In genomic region chr5:73434921-73435320, GRCh38 we compare ENCODE assay signal across 20 cellular contexts. TPM values are rescaled to one million over a fixed set of nuclear protein-coding genes. Genes with fewer than 3 reads are reported as not detected.
DNase-seq lines count a peak whose midpoint lies in the region; ATAC-seq, FAIRE-seq and TF ChIP-seq lines count a peak whose summit lies in the region.
"Had no signal": no experiment of that assay in that cellular context is flagged by ENCODE, and none has a peak within 500 bp of the region (broad histone marks: within the 10 kb centered on the region; RNA-seq: fewer than 3 reads in every experiment).

No MANE protein-coding gene starts in this region.

- H3K4me2 ChIP-seq in SK-N-SH, result no peak overlapping the region
- H3K4me2 ChIP-seq: A549 had no signal

- ATAC-seq in SK-N-SH treated with all-trans-retinoic acid at 6 μM for 48 hours (no peak), GM21381 (IDR thresholded peaks at IDR 0.05; ENCODE audit: unreplicated experiment) (no peak), left ventricle myocardium superior (no peak)

- TF ChIP-seq RAD21 in SK-N-SH (IDR thresholded peaks at IDR 0.05; ENCODE audit: low read length) (no peak), Ishikawa (IDR thresholded peaks at IDR 0.05; ENCODE audit: low read depth) (no peak)

- H3K27me3 ChIP-seq in SK-N-SH (ENCODE audit: insufficient read depth), result no peaks in the 10 kb centered on the region

- H3K79me2 ChIP-seq in SK-N-SH (ENCODE audit: insufficient read depth), result peaks cover 60% of the 10 kb centered on the region

- POLR2A ChIA-PET in SK-N-SH (lab: Yijun Ruan, JAX), result no interaction called here

- H3K27ac ChIP-seq in SK-N-SH (ENCODE audit: low read depth in 2 of 2, low read length in 1 of 2) (peak overlapping the region; percentile 88 to 89; a peak in 3 of 4 replicates), mesodermal cell (ENCODE audit: low read depth, low read length, severe bottlenecking) (no peak overlapping the region)
- H3K27ac ChIP-seq: A549 had no signal

- CTCF ChIA-PET in SK-N-SH (lab: Yijun Ruan, JAX), result interaction anchor here (1.1 to 4.5 kb wide), 5 partner anchors 13 to 219 kb away, joined by 3 to 22 read pairs (median 6); no protein-coding TSS in a partner anchor

- TF ChIP-seq EP300 in SK-N-SH (IDR thresholded peaks at IDR 0.05; ENCODE audit: borderline replicate concordance in 1 of 2, low read depth in 1 of 2, low read length in 1 of 2) (no peak), Ishikawa (IDR thresholded peaks at IDR 0.05; ENCODE audit: borderline replicate concordance) (peak; percentile 69)

- H3F3A ChIP-seq in SK-N-SH (replicated peaks; ENCODE audit: insufficient read depth), result peaks cover 36% of the 10 kb centered on the region

- no peaks in the 10 kb centered on the region for H4K20me1 ChIP-seq in SK-N-SH (ENCODE audit: insufficient read depth)

- H3K9me3 ChIP-seq in SK-N-SH (no peaks in the 10 kb centered on the region), mesodermal cell (ENCODE audit: control insufficient read depth, low read length) (no peaks in the 10 kb centered on the region)
- H3K9me3 ChIP-seq: A549, HAP-1 had no signal

- no peaks in the 10 kb centered on the region for H3K9me2 ChIP-seq in SK-N-SH

- peak overlapping the region; percentile 78; the same call in 1 of the 2 replicates for H3K9ac ChIP-seq in SK-N-SH

- no peak overlapping the region for H2AFZ ChIP-seq in SK-N-SH (ENCODE audit: low read depth)

- no peak for FAIRE-seq in urothelium cell line (lab: Jason Lieb, UNC)
- FAIRE-seq: GM12892, GM19239, H54 had no signal

- intact Hi-C loops in left ventricle myocardium superior (cut with micrococcal nuclease), result no loop called here

- H3K36me3 ChIP-seq in SK-N-SH (replicated peaks in 1 of 2; ENCODE audit: control insufficient read depth in 1 of 2, insufficient read depth in 2 of 2, low read length in 1 of 2) (no peaks in the 10 kb centered on the region), mesodermal cell (ENCODE audit: control insufficient read depth, insufficient read depth, low read length) (no peaks in the 10 kb centered on the region)
- H3K36me3 ChIP-seq: HAP-1 had no signal

- DNase-seq in SK-N-SH, result no peak
- no peak for DNase-seq in urothelium cell line (ENCODE audit: low spot score)
- DNase-seq in left ventricle myocardium superior, result no peak
- DNase-seq: 8988T; C1 segment of cervical spinal cord; Calu3; CD4-positive, alpha-beta memory T cell; COR-L47; DMS79 treated with DMSO at 0.1 percent for 48 hours; GF-D8; GOT3 had no signal

- whole genome bisulfite sequencing in SK-N-SH (ENCODE audit: low lambda C conversion rate), result 58% methylated on average over 1 of the region's 1 CpG
- WGBS in mesodermal cell (ENCODE audit: insufficient coverage in 2 of 2), 2 experiments, result no CpG with 5 or more reads among the region's 1 CpG

- no peak for TF ChIP-seq CTCF in SK-N-SH (IDR thresholded peaks at IDR 0.05)

- H3K4me3 ChIP-seq in SK-N-SH (ENCODE audit: low read depth in 2 of 2, low read length in 1 of 2) (no peak overlapping the region), mesodermal cell (ENCODE audit: extremely low read depth, insufficient read depth, low read length, poor library complexity, severe bottlenecking) (peak overlapping the region; percentile 9)
- H3K4me3 ChIP-seq: A549, HAP-1 had no signal

- H3K4me1 ChIP-seq in SK-N-SH (ENCODE audit: control insufficient read depth in 1 of 2, insufficient read depth in 2 of 2, low read depth in 1 of 2, low read length in 1 of 2), result peaks cover 0 to 34% of the 10 kb centered on the region in 2 experiments; a peak in 3 of 4 replicates
- peaks cover 19% of the 10 kb centered on the region for H3K4me1 ChIP-seq in mesodermal cell (ENCODE audit: control insufficient read depth, insufficient read depth, low read length, poor library complexity, severe bottlenecking)

TF ChIP-seq in SK-N-SH, 30 proteins besides CTCF, POLR2A, EP300 and RAD21:
- TF ChIP-seq NFIC (IDR thresholded peaks at IDR 0.05; ENCODE audit: borderline replicate concordance) (0 out of 2 replicates have a peak, but pooled peaks have one; percentile 3), MXI1 (IDR thresholded peaks at IDR 0.05; ENCODE audit: low read depth, low read length) (no peak)

TF ChIP-seq in SK-N-SH treated with all-trans-retinoic acid at 6 μM for 48 hours, 23 proteins besides CTCF, POLR2A, EP300 and RAD21:
- TF ChIP-seq TOX (CRISPR knock-in tag; IDR thresholded peaks at IDR 0.05; ENCODE audit: borderline replicate concordance), result no peak
- TF ChIP-seq PPARA (CRISPR knock-in tag; IDR thresholded peaks at IDR 0.05; ENCODE audit: borderline replicate concordance), result no peak
- no peak for TF ChIP-seq ZFP3 (CRISPR knock-in tag; IDR thresholded peaks at IDR 0.05)
- no peak for TF ChIP-seq OSR1 (CRISPR knock-in tag; IDR thresholded peaks at IDR 0.05)
- no peak for TF ChIP-seq POU6F1 (CRISPR knock-in tag; IDR thresholded peaks at IDR 0.05; ENCODE audit: borderline replicate concordance, low read depth)
- TF ChIP-seq ZNF70 (CRISPR knock-in tag; IDR thresholded peaks at IDR 0.05), result no peak
- no peak for TF ChIP-seq GLIS3 (CRISPR knock-in tag; IDR thresholded peaks at IDR 0.05)
- TF ChIP-seq ZFP30 (CRISPR knock-in tag; IDR thresholded peaks at IDR 0.05), result no peak
- TF ChIP-seq ARNTL (CRISPR knock-in tag; IDR thresholded peaks at IDR 0.05; ENCODE audit: borderline replicate concordance, low read depth), result no peak

TF ChIP-seq in Ishikawa, 13 proteins besides CTCF, POLR2A, EP300 and RAD21:
- peak; percentile 47; the same call in 1 of the 2 replicates for TF ChIP-seq TEAD4 (IDR thresholded peaks at IDR 0.05)
- peak; percentile 70; the same call in 1 of the 2 replicates for TF ChIP-seq FOXM1 (IDR thresholded peaks at IDR 0.05; ENCODE audit: borderline replicate concordance, low read depth)
- TF ChIP-seq NFIC (IDR thresholded peaks at IDR 0.05), result peak; percentile 74
- no peak for TF ChIP-seq CEBPB (IDR thresholded peaks at IDR 0.05)
- peak; percentile 40; the same call in 1 of the 2 replicates for TF ChIP-seq TCF12 (IDR thresholded peaks at IDR 0.05; ENCODE audit: low read depth)
- TF ChIP-seq CREB1 (IDR thresholded peaks at IDR 0.05; ENCODE audit: low read depth), result no peak

RNA-seq across cellular contexts. Expression of gene FOXD1, which starts 13.7 kb away (rescaled TPM):
- 39.6 and 73.9 TPM in 2 replicates for polyA plus RNA-seq in SK-N-SH (2012; rRNA removed)
- polyA plus RNA-seq in SK-N-SH (2012; cell fraction: cytosol; rRNA removed), result 71.2 and 72.6 TPM in 2 replicates
- 48.7 and 52.6 TPM in 2 replicates for polyA plus RNA-seq in SK-N-SH (2012; cell fraction: nucleus; rRNA removed)
- polyA plus RNA-seq in mesodermal cell (2013, experiment 1 of 2), result 26.0 TPM
- polyA plus RNA-seq in mesodermal cell (2013, experiment 2 of 2), result 31.6 TPM
- total RNA-seq in left ventricle myocardium superior, result not detected
- total RNA-seq: CD4-positive, alpha-beta memory T cell had no signal
